Comparison of ENCODE assay signal across 24 cellular contexts in the genomic region with DNA sequence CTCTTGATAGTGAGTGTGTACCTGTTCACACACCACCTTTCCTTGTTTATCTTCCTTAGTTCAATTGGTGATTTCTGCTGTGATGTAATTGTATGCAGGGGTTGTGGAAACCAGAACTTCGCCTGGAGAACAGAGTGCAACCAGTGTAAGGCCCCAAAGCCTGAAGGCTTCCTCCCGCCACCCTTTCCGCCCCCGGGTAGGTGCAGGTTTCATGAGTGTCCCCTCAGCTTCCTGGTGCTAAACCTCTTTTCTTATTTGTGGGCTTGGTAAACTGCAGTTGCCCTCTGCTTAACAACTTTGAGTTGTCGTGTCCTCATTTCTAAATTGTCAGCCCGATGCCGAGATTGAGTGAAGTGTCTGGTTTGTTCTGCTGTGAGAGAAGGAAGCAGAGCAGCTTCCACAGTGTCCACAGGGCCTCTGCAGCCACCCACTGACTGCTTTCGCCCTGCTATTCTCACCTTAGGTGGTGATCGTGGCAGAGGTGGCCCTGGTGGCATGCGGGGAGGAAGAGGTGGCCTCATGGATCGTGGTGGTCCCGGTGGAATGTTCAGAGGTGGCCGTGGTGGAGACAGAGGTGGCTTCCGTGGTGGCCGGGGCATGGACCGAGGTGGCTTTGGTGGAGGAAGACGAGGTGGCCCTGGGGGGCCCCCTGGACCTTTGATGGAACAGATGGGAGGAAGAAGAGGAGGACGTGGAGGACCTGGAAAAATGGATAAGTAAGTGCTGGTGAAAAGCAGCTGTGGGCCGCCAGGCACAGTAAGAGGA. TPM values are rescaled to one million over a fixed set of nuclear protein-coding genes. Genes with fewer than 3 reads are reported as not detected.
DNase-seq lines count a peak whose midpoint lies in the region; ATAC-seq and TF ChIP-seq lines count a peak whose summit lies in the region.
"Had no signal": no experiment of that assay in that cellular context is flagged by ENCODE, and none has a peak within 500 bp of the region (broad histone marks: within the 10 kb centered on the region; RNA-seq: fewer than 3 reads in every experiment).

No MANE protein-coding gene starts in this region.

- H3K36me3 Mint-ChIP-seq in activated T-cell treated with anti-CD3 and anti-CD28 coated beads, Interleukin-2, amount 50 U/mL, for 24 hours (ENCODE audit: low read depth) = peaks cover 74% of the 10 kb centered on the region
- H3K36me3 Mint-ChIP-seq in endodermal cell (ENCODE audit: low read depth) = peaks cover 64% of the 10 kb centered on the region

- DNase-seq in activated T-cell treated with anti-CD3 and anti-CD28 coated beads, Interleukin-2, amount 50 U/mL, for 24 hours = no peak
- DNase-seq in activated T-cell treated with anti-CD3 and anti-CD28 coated beads for 4 hours (no peak), Panc1 (ENCODE audit: low read depth, low spot score) (no peak), endodermal cell (no peak), osteoblast (ENCODE audit: insufficient read length, low spot score, missing footprints) (peak; percentile 23), SIG-M5 (lab: John Stamatoyannopoulos, UW) (no peak), NCI-H1092 treated with DMSO at 0.1 percent for 48 hours (lab: John Stamatoyannopoulos, UW) (no peak)
- no peak for DNase-seq in activated CD4-positive, CD25-positive, alpha-beta regulatory T cell (lab: John Stamatoyannopoulos, UW)
- DNase-seq: ACHN; activated CD4-positive, alpha-beta T cell treated with anti-CD3 and anti-CD28 coated beads for 4 hours; amygdala; Kasumi-1; mammary epithelial cell; NCI-H1105; NCI-H2107; NCI-H524 had no signal

- H3K9ac ChIP-seq in endodermal cell (ENCODE audit: extremely low read depth, low read length, poor library complexity, severe bottlenecking) = no peak overlapping the region

- no peaks in the 10 kb centered on the region for H3K4me1 Mint-ChIP-seq in activated T-cell treated with anti-CD3 and anti-CD28 coated beads, Interleukin-2, amount 50 U/mL, for 24 hours (ENCODE audit: low read depth)
- peaks cover under 1% of the 10 kb centered on the region for H3K4me1 Mint-ChIP-seq in endodermal cell

- H2AFZ ChIP-seq in osteoblast (ENCODE audit: low read length) = no peak overlapping the region

- 94 to 95% methylated on average over 13 to 19 of the region's 19 CpGs for WGBS in endodermal cell (ENCODE audit: insufficient coverage in 1 of 2, insufficient read length in 1 of 2), 2 experiments

- no peak for ATAC-seq in Panc1
- ATAC-seq: sciatic nerve had no signal

- intact Hi-C loops in Panc1 (cut with micrococcal nuclease; ENCODE audit: unreplicated experiment) = no loop called here

- H3K27ac ChIP-seq in Panc1 (ENCODE audit: low read length) (no peak overlapping the region), endodermal cell (ENCODE audit: low read depth, low read length) (no peak overlapping the region), osteoblast (ENCODE audit: low read depth, low read length) (no peak overlapping the region)
- H3K27ac ChIP-seq: C4-2B, neutrophil, SJSA1, upper lobe of left lung had no signal

- H3K27me3 ChIP-seq in Panc1 (ENCODE audit: control insufficient read depth, insufficient read depth, low read length) (no peaks in the 10 kb centered on the region), endodermal cell (ENCODE audit: control insufficient read depth, insufficient read depth, low read length, poor library complexity, severe bottlenecking) (no peaks in the 10 kb centered on the region), osteoblast (ENCODE audit: insufficient read depth, low read length) (no peaks in the 10 kb centered on the region)
- H3K27me3 ChIP-seq: SJSA1, upper lobe of left lung had no signal

- in situ Hi-C loops in Panc1 (cut with HindIII; ENCODE audit: low pct_unique_long_range_greater_than_20kb, low sequenced_read_pairs) = no loop called here

- no peak for TF ChIP-seq CTCF in Panc1 (IDR thresholded peaks at IDR 0.05)
- no peak for TF ChIP-seq CTCF in endodermal cell (conservative IDR thresholded peaks at IDR 0.05)
- TF ChIP-seq CTCF in osteoblast (IDR thresholded peaks at IDR 0.05; ENCODE audit: extremely low read depth, low read depth, low read length) = no peak

- no peak overlapping the region for H3K4me2 ChIP-seq in osteoblast (ENCODE audit: insufficient read depth, low read length)

- peak overlapping the region; percentile 9 for H3K27ac Mint-ChIP-seq in activated T-cell treated with anti-CD3 and anti-CD28 coated beads, Interleukin-2, amount 50 U/mL, for 24 hours
- peak overlapping the region; percentile 50 for H3K27ac Mint-ChIP-seq in endodermal cell
- H3K27ac Mint-ChIP-seq: stimulated activated naive CD8-positive, alpha-beta T cell treated with anti-CD3 and anti-CD28 coated beads, Interleukin-15, Interleukin-2, amounts not matched to agents 100 ng/mL and 50 ng/mL, for 24 hours had no signal

- H3K36me3 ChIP-seq in Panc1 (ENCODE audit: control insufficient read depth, insufficient read depth, low read length) (peaks cover 30% of the 10 kb centered on the region), endodermal cell (ENCODE audit: control insufficient read depth, insufficient read depth, low read length) (peaks cover 59% of the 10 kb centered on the region), osteoblast (ENCODE audit: insufficient read depth, low read length) (peaks cover 66% of the 10 kb centered on the region)

- no peaks in the 10 kb centered on the region for H3K9me3 Mint-ChIP-seq in activated T-cell treated with anti-CD3 and anti-CD28 coated beads, Interleukin-2, amount 50 U/mL, for 24 hours
- no peaks in the 10 kb centered on the region for H3K9me3 Mint-ChIP-seq in endodermal cell
- H3K9me3 Mint-ChIP-seq: activated T-helper 1 cell treated with anti-CD3 and anti-CD28 coated beads, Interleukin-12 subunit alpha, Interleukin-12 subunit beta, Interleukin-2, Interleukin-4 antibody, amounts not matched to agents 30 ng/mL and 10 ng/mL and 1 ng/mL, durations not matched to agents 14 hours and 24 hours and 36 hours; stimulated activated naive CD8-positive, alpha-beta T cell treated with anti-CD3 and anti-CD28 coated beads, Interleukin-15, Interleukin-2, amounts not matched to agents 100 ng/mL and 50 ng/mL, for 24 hours had no signal

- CTCF ChIA-PET in Panc1 (lab: Charles Lee) = no interaction called here

- H3K4me1 ChIP-seq in Panc1 (ENCODE audit: control insufficient read depth, insufficient read depth, low read length) (peaks cover 7% of the 10 kb centered on the region; the same call in 1 of the 2 replicates), endodermal cell (ENCODE audit: control insufficient read depth, insufficient read depth, low read length) (no peaks in the 10 kb centered on the region), osteoblast (ENCODE audit: insufficient read depth, low read length) (no peaks in the 10 kb centered on the region)
- H3K4me1 ChIP-seq: SJSA1 had no signal

- peaks cover 5% of the 10 kb centered on the region for H3K27me3 Mint-ChIP-seq in activated T-cell treated with anti-CD3 and anti-CD28 coated beads, Interleukin-2, amount 50 U/mL, for 24 hours
- H3K27me3 Mint-ChIP-seq in endodermal cell (ENCODE audit: insufficient read depth) = no peaks in the 10 kb centered on the region

- H3K4me3 ChIP-seq in Panc1 (ENCODE audit: low read depth in 2 of 2, low read length in 2 of 2) (no peak overlapping the region), endodermal cell (ENCODE audit: low read length) (no peak overlapping the region), osteoblast (ENCODE audit: insufficient read depth, low read length) (no peak overlapping the region)
- H3K4me3 ChIP-seq: SJSA1, upper lobe of left lung had no signal

- POLR2A ChIA-PET in Panc1 (lab: Charles Lee) = interaction anchor here (0.6 kb wide), 1 partner anchor 27 kb away, joined by 3 read pairs; no protein-coding TSS in a partner anchor

- peaks cover 37% of the 10 kb centered on the region for H4K20me1 ChIP-seq in osteoblast (ENCODE audit: insufficient read depth, low read length)

- no peak overlapping the region for H3K4me3 Mint-ChIP-seq in activated T-cell treated with anti-CD3 and anti-CD28 coated beads, Interleukin-2, amount 50 U/mL, for 24 hours
- H3K4me3 Mint-ChIP-seq in endodermal cell = no peak overlapping the region
- H3K4me3 Mint-ChIP-seq: activated T-helper 1 cell treated with anti-CD3 and anti-CD28 coated beads, Interleukin-12 subunit alpha, Interleukin-12 subunit beta, Interleukin-2, Interleukin-4 antibody, amounts not matched to agents 30 ng/mL and 10 ng/mL and 1 ng/mL, durations not matched to agents 14 hours and 24 hours and 36 hours; stimulated activated naive CD8-positive, alpha-beta T cell treated with anti-CD3 and anti-CD28 coated beads, Interleukin-15, Interleukin-2, amounts not matched to agents 100 ng/mL and 50 ng/mL, for 24 hours had no signal

- H3K79me2 ChIP-seq in osteoblast (ENCODE audit: insufficient read depth, low read length) = peaks cover 3% of the 10 kb centered on the region

- H3K9me3 ChIP-seq in Panc1 (ENCODE audit: control insufficient read depth, insufficient read depth, low read depth, low read length) = no peaks in the 10 kb centered on the region
- H3K9me3 ChIP-seq in endodermal cell (ENCODE audit: control insufficient read depth, low read length) = no peaks in the 10 kb centered on the region
- no peaks in the 10 kb centered on the region for H3K9me3 ChIP-seq in osteoblast (ENCODE audit: low read depth, low read length)
- H3K9me3 ChIP-seq: neutrophil, SJSA1, upper lobe of left lung had no signal

- BruUV-seq in Panc1 (replicated peaks; lab: Mats Ljungman, UMichigan) = TSS peak; percentile 98

RNA-seq across cellular contexts. Expression of gene GAS2L1, which starts 7.1 kb away (rescaled TPM):
- total RNA-seq in Panc1 (2021; ENCODE audit: unreplicated experiment) (68.8 TPM), endodermal cell (10 to 100 TPM; 22.2 to 24.9 TPM), osteoblast (11.6 and 13.0 TPM in 2 replicates)
- 74.4 TPM for polyA plus RNA-seq in Panc1 (2012; ENCODE audit: insufficient read length)
- polyA plus RNA-seq in endodermal cell (2013, experiment 1 of 2) = 13.9 TPM
- 14.7 TPM for polyA plus RNA-seq in endodermal cell (2013, experiment 2 of 2)

RNA-seq across cellular contexts. Expression of gene RASL10A, which starts 16.2 kb away (rescaled TPM):
- total RNA-seq in Panc1 (2021; ENCODE audit: unreplicated experiment) (2.6 TPM), endodermal cell (1 to 10 TPM; 1.3 TPM), osteoblast (not detected in 2 replicates)
- 2.4 TPM for polyA plus RNA-seq in Panc1 (2012; ENCODE audit: insufficient read length)
- polyA plus RNA-seq in endodermal cell (2013, experiment 1 of 2) = 1.0 TPM
- 1.1 TPM for polyA plus RNA-seq in endodermal cell (2013, experiment 2 of 2)
- total RNA-seq: cerebellum, SJSA1 had no signal
- polyA plus RNA-seq: mammary epithelial cell had no signal

RNA-seq across cellular contexts. Expression of gene EWSR1, which starts 31.2 kb away (rescaled TPM):
- total RNA-seq in Panc1 (2021; ENCODE audit: unreplicated experiment) (272 TPM), endodermal cell (100 to 1,000 TPM; 295 to 352 TPM), osteoblast (139 and 148 TPM in 2 replicates)
- polyA plus RNA-seq in Panc1 (2012; ENCODE audit: insufficient read length) = 240 TPM
- 394 TPM for polyA plus RNA-seq in endodermal cell (2013, experiment 1 of 2)
- 355 TPM for polyA plus RNA-seq in endodermal cell (2013, experiment 2 of 2)

RNA-seq across cellular contexts. Expression of gene RHBDD3, which starts 31.5 kb away (rescaled TPM):
- total RNA-seq in Panc1 (2021; ENCODE audit: unreplicated experiment) (49.6 TPM), endodermal cell (10 to 100 TPM; 65.0 to 75.2 TPM), osteoblast (25.0 and 32.7 TPM in 2 replicates)
- polyA plus RNA-seq in Panc1 (2012; ENCODE audit: insufficient read length) = 48.2 TPM
- 45.2 TPM for polyA plus RNA-seq in endodermal cell (2013, experiment 1 of 2)
- polyA plus RNA-seq in endodermal cell (2013, experiment 2 of 2) = 37.1 TPM
